ENCODE assay signal across 30 cellular contexts in the genomic region with DNA sequence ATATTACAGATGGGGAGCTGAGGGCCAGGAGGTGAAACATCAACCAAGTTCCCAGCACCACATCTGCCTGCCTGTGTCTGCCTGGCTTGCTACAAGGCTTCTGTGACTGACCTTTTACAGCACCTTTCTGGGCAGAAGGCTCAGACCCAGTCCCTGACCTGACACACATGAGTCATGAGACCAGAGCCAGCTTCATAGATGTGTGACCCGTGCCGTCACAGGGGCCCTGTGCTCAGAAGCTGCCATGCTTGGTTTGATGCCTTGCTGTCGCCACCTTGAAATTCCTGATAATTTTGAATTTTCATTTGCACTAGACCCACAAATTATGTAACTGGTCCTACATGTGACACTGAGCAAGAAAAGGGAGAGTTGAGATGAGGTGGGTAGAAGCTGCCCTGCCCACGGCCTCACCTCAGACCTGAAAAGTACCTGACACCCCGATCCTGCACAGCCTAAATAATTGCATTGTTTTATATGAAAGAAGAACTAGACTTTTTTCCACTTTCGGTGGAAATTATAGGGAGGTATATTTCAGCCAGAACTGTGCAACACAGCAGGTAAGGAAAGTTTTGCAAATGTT. TPM values are rescaled to one million over a fixed set of nuclear protein-coding genes. Genes with fewer than 3 reads are reported as not detected.
A peak's percentile ranks its signal among the peaks of the same experiment; 100 is the strongest.
DNase-seq lines count a peak whose midpoint lies in the region; ATAC-seq, FAIRE-seq and TF ChIP-seq lines count a peak whose summit lies in the region.
"Had no signal": no experiment of that assay in that cellular context is flagged by ENCODE, and none has a peak within 500 bp of the region (broad histone marks: within the 10 kb centered on the region; RNA-seq: fewer than 3 reads in every experiment).

No MANE protein-coding gene starts in this region.

- H2AFZ ChIP-seq in HepG2 (ENCODE audit: low read length): no peak overlapping the region

- no peaks in the 10 kb centered on the region for H3K36me3 Mint-ChIP-seq in activated naive CD8-positive, alpha-beta T cell treated with anti-CD3 and anti-CD28 coated beads, Interleukin-2, amount 10 ng/mL, durations not matched to agents 7 days and 5 days
- H3K36me3 Mint-ChIP-seq: T-cell had no signal

- in situ Hi-C loops in HepG2 (cut with HindIII; ENCODE audit: extremely low pct_ligation_motif_present, low pct_unique_long_range_greater_than_20kb): no loop called here
- in situ Hi-C loops in ACHN (cut with HindIII; ENCODE audit: low pct_ligation_motif_present, low pct_unique_long_range_greater_than_20kb, low sequenced_read_pairs): no loop called here

- peaks cover 75% of the 10 kb centered on the region for H3K4me1 ChIP-seq in HepG2 (ENCODE audit: insufficient read depth, low read length)
- no peaks in the 10 kb centered on the region for H3K4me1 ChIP-seq in right lobe of liver
- H3K4me1 ChIP-seq: SJSA1 had no signal

- BruUV-seq in HepG2 (replicated peaks; lab: Mats Ljungman, UMichigan): no TSS peak

- H3K9ac ChIP-seq in HepG2 (ENCODE audit: insufficient read depth, low read depth, low read length): no peak overlapping the region

- no peak for TF ChIP-seq RAD21 in HepG2 (CRISPR knock-in tag; IDR thresholded peaks at IDR 0.05)

- H3K9me3 Mint-ChIP-seq in activated naive CD8-positive, alpha-beta T cell treated with anti-CD3 and anti-CD28 coated beads, Interleukin-2, amount 10 ng/mL, durations not matched to agents 7 days and 5 days: no peaks in the 10 kb centered on the region
- H3K9me3 Mint-ChIP-seq: activated T-cell treated with anti-CD3 and anti-CD28 coated beads, Interleukin-2, amount 50 U/mL, for 4 hours; neural crest cell; T-cell had no signal

- no peaks in the 10 kb centered on the region; a peak in 1 of 5 replicates for H3K36me3 ChIP-seq in HepG2 (replicated peaks in 1 of 2; ENCODE audit: control insufficient read depth in 1 of 2, insufficient read depth in 2 of 2, low read length in 2 of 2)
- H3K36me3 ChIP-seq in right lobe of liver: no peaks in the 10 kb centered on the region
- H3K36me3 ChIP-seq: cardiac muscle cell, gastroesophageal sphincter, Peyer's patch, SJSA1, stomach had no signal

- H3K27me3 Mint-ChIP-seq in activated naive CD8-positive, alpha-beta T cell treated with anti-CD3 and anti-CD28 coated beads, Interleukin-2, amount 10 ng/mL, durations not matched to agents 7 days and 5 days: no peaks in the 10 kb centered on the region
- H3K27me3 Mint-ChIP-seq: T-cell had no signal

- intact Hi-C loops in HepG2 (cut with micrococcal nuclease; ENCODE audit: unreplicated experiment) (no loop called here), right lobe of liver (cut with DNase I) (no loop called here)

- no peak for FAIRE-seq in HepG2 (lab: Jason Lieb, UNC)
- FAIRE-seq: endometrium, GM12891, islet of Langerhans, TTC549 had no signal

- ATAC-seq in HepG2 (no peak), right lobe of liver (no peak)
- ATAC-seq in activated naive CD8-positive, alpha-beta T cell treated with anti-CD3 and anti-CD28 coated beads, Interleukin-2, amount 10 ng/mL, durations not matched to agents 7 days and 5 days (ENCODE audit: low read depth): no peak
- ATAC-seq: activated T-cell treated with anti-CD3 and anti-CD28 coated beads, Interleukin-2, amount 50 U/mL, for 4 hours; gastroesophageal sphincter; T-cell had no signal

- no peak overlapping the region for H3K27ac ChIP-seq in HepG2 (ENCODE audit: extremely low read length, insufficient read depth, low read length)
- no peak overlapping the region for H3K27ac ChIP-seq in right lobe of liver
- H3K27ac ChIP-seq: cardiac muscle cell, gastroesophageal sphincter, SJSA1 had no signal

- H3K27ac Mint-ChIP-seq in activated naive CD8-positive, alpha-beta T cell treated with anti-CD3 and anti-CD28 coated beads, Interleukin-2, amount 10 ng/mL, durations not matched to agents 7 days and 5 days: peak overlapping the region; percentile 30
- H3K27ac Mint-ChIP-seq: T-cell had no signal

- TF ChIP-seq POLR2A in HepG2 (IDR thresholded peaks at IDR 0.05; ENCODE audit: insufficient read depth in 1 of 2, low read depth in 2 of 2, low read length in 2 of 2) (peak in 1 of 2 experiments; percentile 46; a peak in 1 of 4 replicates), right lobe of liver (IDR thresholded peaks at IDR 0.05) (no peak)

- POLR2A ChIA-PET in HepG2 (lab: Yijun Ruan, JAX): no interaction called here
- POLR2A ChIA-PET in activated naive CD8-positive, alpha-beta T cell treated with anti-CD3 and anti-CD28 coated beads, Interleukin-2, amount 10 ng/mL, durations not matched to agents 7 days and 5 days (lab: Charles Lee): interaction anchor here (1.1 to 4.0 kb wide), 4 partner anchors 7 to 14 kb away, joined by 3 to 21 read pairs (median 3); a partner anchor contains a TSS

- CTCF ChIA-PET in HepG2 (lab: Yijun Ruan, JAX; ENCODE audit: low intra/inter-chr PET ratio, low total read pairs): no interaction called here

- no peak overlapping the region for H3K4me2 ChIP-seq in HepG2 (ENCODE audit: low read depth, low read length)

- H3K27me3 ChIP-seq in HepG2 (ENCODE audit: control insufficient read depth in 1 of 2, insufficient read depth in 2 of 2, low read length in 2 of 2): no peaks in the 10 kb centered on the region
- no peaks in the 10 kb centered on the region for H3K27me3 ChIP-seq in right lobe of liver
- H3K27me3 ChIP-seq: cardiac muscle cell, gastroesophageal sphincter, Peyer's patch, SJSA1, stomach had no signal

- H3K4me3 ChIP-seq in HepG2 (replicated peaks in 1 of 3; ENCODE audit: insufficient read depth in 1 of 3, low read depth in 2 of 3, low read length in 3 of 3): no peak overlapping the region
- H3K4me3 ChIP-seq in right lobe of liver: no peak overlapping the region
- H3K4me3 ChIP-seq in foreskin fibroblast (ENCODE audit: low read depth in 1 of 2, low read length in 2 of 2): no peak overlapping the region
- H3K4me3 ChIP-seq: cardiac muscle cell, gastroesophageal sphincter, Peyer's patch, SJSA1, stomach had no signal

- TF ChIP-seq EP300 in HepG2 (IDR thresholded peaks at IDR 0.05; ENCODE audit: low read depth in 2 of 2, low read length in 2 of 2) (no peak), HepG2 (CRISPR knock-in tag; IDR thresholded peaks at IDR 0.05; ENCODE audit: borderline replicate concordance) (no peak)

- no peaks in the 10 kb centered on the region for H3K79me2 ChIP-seq in HepG2 (ENCODE audit: insufficient read depth, low read length)

- TF ChIP-seq CTCF in HepG2 (CRISPR knock-in tag; IDR thresholded peaks at IDR 0.05) (no peak), right lobe of liver (IDR thresholded peaks at IDR 0.05) (no peak), foreskin fibroblast (IDR thresholded peaks at IDR 0.05; ENCODE audit: low read depth, low read length) (no peak)

- H3K4me1 Mint-ChIP-seq in activated naive CD8-positive, alpha-beta T cell treated with anti-CD3 and anti-CD28 coated beads, Interleukin-2, amount 10 ng/mL, durations not matched to agents 7 days and 5 days: peaks cover 30% of the 10 kb centered on the region
- H3K4me1 Mint-ChIP-seq: neural crest cell had no signal

- no peak for DNase-seq in HepG2 (ENCODE audit: low spot score)
- DNase-seq in right lobe of liver: no peak
- peak; percentile 21 for DNase-seq in activated naive CD8-positive, alpha-beta T cell treated with anti-CD3 and anti-CD28 coated beads, Interleukin-2, amount 10 ng/mL, durations not matched to agents 7 days and 5 days
- DNase-seq in mesenteric fat pad (ENCODE audit: low spot score): peak; percentile 67
- DNase-seq in ACHN: no peak
- no peak for DNase-seq in foreskin fibroblast
- no peak for DNase-seq in kidney tubule cell (ENCODE audit: low spot score)
- no peak for DNase-seq in GOT3 (lab: John Stamatoyannopoulos, UW)
- DNase-seq: activated CD4-positive, CD25-positive, alpha-beta regulatory T cell treated with anti-CD3 and anti-CD28 coated beads, Interleukin-2, amount 50 U/mL, for 72 hours; activated CD8-positive, alpha-beta memory T cell treated with anti-CD3 and anti-CD28 coated beads for 24 hours; activated naive CD4-positive, alpha-beta T cell; activated T-cell treated with anti-CD3 and anti-CD28 coated beads, Interleukin-2, amount 50 U/mL, for 4 hours; DND-41; HCEC 1CT; NCI-H1417 treated with DMSO at 0.1 percent for 48 hours; NCI-H2081 treated with DMSO at 0.1 percent for 48 hours; NCI-H82; stimulated activated CD4-positive, alpha-beta T cell treated with anti-CD3 and anti-CD28 coated beads, Interleukin-15, amount 100 ng/mL, for 24 hours had no signal

- peaks cover 12% of the 10 kb centered on the region for H4K20me1 ChIP-seq in HepG2 (ENCODE audit: insufficient read depth, low read length)

- H3K4me3 Mint-ChIP-seq in activated naive CD8-positive, alpha-beta T cell treated with anti-CD3 and anti-CD28 coated beads, Interleukin-2, amount 10 ng/mL, durations not matched to agents 7 days and 5 days: no peak overlapping the region
- H3K4me3 Mint-ChIP-seq: activated T-cell treated with anti-CD3 and anti-CD28 coated beads, Interleukin-2, amount 50 U/mL, for 4 hours; neural crest cell; T-cell had no signal

- no peaks in the 10 kb centered on the region for H3K9me3 ChIP-seq in HepG2 (ENCODE audit: low read length)
- H3K9me3 ChIP-seq in right lobe of liver: no peaks in the 10 kb centered on the region
- H3K9me3 ChIP-seq: gastroesophageal sphincter, Peyer's patch, SJSA1, stomach had no signal

- 97% methylated on average over 6 of the region's 6 CpGs for WGBS in HepG2 (ENCODE audit: low lambda C conversion rate)
- 85% methylated on average over 6 of the region's 6 CpGs for WGBS in right lobe of liver (ENCODE audit: insufficient coverage, low coverage, low lambda C conversion rate, missing lambda C conversion rate)

RNA-seq across cellular contexts. Expression of a gene that starts 13.3 kb away (rescaled TPM):
- total RNA-seq in HepG2 (2016; rRNA removed; fragmentation: Illumina TruSeq; extraction: Trizol) (0.24 and 0.90 TPM in 2 replicates), right lobe of liver (10 to 100 TPM; 15.9 to 32.9 (median 19.1) TPM), mesenteric fat pad (367 TPM)
- total RNA-seq in HepG2 (2016; cell fraction: cytosol; rRNA removed; fragmentation: Illumina TruSeq; extraction: Trizol; ENCODE audit: low read depth): 0.20 and 0.35 TPM in 2 replicates
- total RNA-seq in HepG2 (2016; cell fraction: insoluble cytoplasmic fraction; rRNA removed; fragmentation: Illumina TruSeq; extraction: Trizol): 0.76 and 0.86 TPM in 2 replicates
- total RNA-seq in HepG2 (2016; cell fraction: membrane; rRNA removed; fragmentation: Illumina TruSeq; extraction: Trizol): 0.17 and 0.31 TPM in 2 replicates
- total RNA-seq in HepG2 (2016; cell fraction: nucleus; rRNA removed; fragmentation: Illumina TruSeq; extraction: Trizol): 0.34 and 1.1 TPM in 2 replicates
- 2.5 and 4.1 TPM in 2 replicates for polyA plus RNA-seq in HepG2 (2011; rRNA removed)
- 2.7 and 2.9 TPM in 2 replicates for polyA plus RNA-seq in HepG2 (2011; cell fraction: cytosol; rRNA removed)
- polyA plus RNA-seq in HepG2 (2011; cell fraction: nucleus; rRNA removed): 0.26 and 1.3 TPM in 2 replicates
- 1.8 and 2.5 TPM in 2 replicates for polyA plus RNA-seq in HepG2 (2012)
- polyA plus RNA-seq in HepG2 (2016; cell fraction: cytosol; fragmentation: Illumina TruSeq; extraction: Trizol; ENCODE audit: low read depth): 0.02 and 0.08 TPM in 2 replicates
- 0.19 and 0.47 TPM in 2 replicates for polyA plus RNA-seq in HepG2 (2016; cell fraction: insoluble cytoplasmic fraction; fragmentation: Illumina TruSeq; extraction: Trizol; ENCODE audit: low read depth)
- polyA plus RNA-seq in HepG2 (2016; cell fraction: membrane; fragmentation: Illumina TruSeq; extraction: Trizol; ENCODE audit: low read depth): 0.17 and 0.31 TPM in 2 replicates
- 0.15 and 0.64 TPM in 2 replicates for polyA plus RNA-seq in HepG2 (2016; cell fraction: nucleus; fragmentation: Illumina TruSeq; extraction: Trizol; ENCODE audit: insufficient read depth, low read depth)
- 0.70 and 13.4 TPM in 2 replicates for polyA minus RNA-seq in HepG2 (2011; rRNA and poly(A)+ RNA removed; ENCODE audit: low replicate concordance)
- polyA minus RNA-seq in HepG2 (2011; cell fraction: cytosol; rRNA and poly(A)+ RNA removed): 3.4 and 6.4 TPM in 2 replicates
- polyA minus RNA-seq in HepG2 (2011; cell fraction: nucleus; rRNA and poly(A)+ RNA removed): 0.77 and 1.4 TPM in 2 replicates
- total RNA-seq in activated naive CD8-positive, alpha-beta T cell treated with anti-CD3 and anti-CD28 coated beads, Interleukin-2, amount 10 ng/mL, durations not matched to agents 7 days and 5 days: 100 to 1,000 TPM; 163 to 167 TPM
- total RNA-seq: SJSA1 had no signal
- polyA plus RNA-seq: cardiac muscle cell had no signal

RNA-seq across cellular contexts. Expression of a gene that starts 44.9 kb away (rescaled TPM):
- total RNA-seq in HepG2 (2016; rRNA removed; fragmentation: Illumina TruSeq; extraction: Trizol): 0.27 TPM in 1 of 2 replicates, not detected in the other
- total RNA-seq in HepG2 (2016; cell fraction: cytosol; rRNA removed; fragmentation: Illumina TruSeq; extraction: Trizol; ENCODE audit: low read depth): not detected in 2 replicates
- total RNA-seq in HepG2 (2016; cell fraction: insoluble cytoplasmic fraction; rRNA removed; fragmentation: Illumina TruSeq; extraction: Trizol): not detected in 2 replicates
- not detected in 2 replicates for total RNA-seq in HepG2 (2016; cell fraction: membrane; rRNA removed; fragmentation: Illumina TruSeq; extraction: Trizol)
- not detected in 2 replicates for total RNA-seq in HepG2 (2016; cell fraction: nucleus; rRNA removed; fragmentation: Illumina TruSeq; extraction: Trizol)
- 0.98 and 1.7 TPM in 2 replicates for polyA plus RNA-seq in HepG2 (2011; rRNA removed)
- polyA plus RNA-seq in HepG2 (2011; cell fraction: cytosol; rRNA removed): 0.47 and 0.75 TPM in 2 replicates
- 0.80 and 1.5 TPM in 2 replicates for polyA plus RNA-seq in HepG2 (2011; cell fraction: nucleus; rRNA removed)
- polyA plus RNA-seq in HepG2 (2012): 0.57 TPM in 1 of 2 replicates, not detected in the other
- polyA plus RNA-seq in HepG2 (2016; cell fraction: cytosol; fragmentation: Illumina TruSeq; extraction: Trizol; ENCODE audit: low read depth): not detected in 2 replicates
- polyA plus RNA-seq in HepG2 (2016; cell fraction: insoluble cytoplasmic fraction; fragmentation: Illumina TruSeq; extraction: Trizol; ENCODE audit: low read depth): not detected in 2 replicates
- polyA plus RNA-seq in HepG2 (2016; cell fraction: membrane; fragmentation: Illumina TruSeq; extraction: Trizol; ENCODE audit: low read depth): 0.34 TPM in 1 of 2 replicates, not detected in the other
- 0.64 TPM in 1 of 2 replicates, not detected in the other for polyA plus RNA-seq in HepG2 (2016; cell fraction: nucleus; fragmentation: Illumina TruSeq; extraction: Trizol; ENCODE audit: insufficient read depth, low read depth)
- polyA minus RNA-seq in HepG2 (2011; rRNA and poly(A)+ RNA removed; ENCODE audit: low replicate concordance): 0.72 TPM in 1 of 2 replicates, not detected in the other
- not detected in 2 replicates for polyA minus RNA-seq in HepG2 (2011; cell fraction: cytosol; rRNA and poly(A)+ RNA removed)
- polyA minus RNA-seq in HepG2 (2011; cell fraction: nucleus; rRNA and poly(A)+ RNA removed): 1.2 and 2.5 TPM in 2 replicates
- total RNA-seq in right lobe of liver: 1 to 10 TPM in 4 of 6 experiments, under 1 TPM in 2; 0.57 to 3.0 (median 1.9) TPM
- total RNA-seq in activated naive CD8-positive, alpha-beta T cell treated with anti-CD3 and anti-CD28 coated beads, Interleukin-2, amount 10 ng/mL, durations not matched to agents 7 days and 5 days: 1 to 10 TPM in 1 of 2 experiments, under 1 TPM in 1; 0.65 to 1.2 TPM
- total RNA-seq in mesenteric fat pad: 15.5 TPM
- total RNA-seq: A673; activated T-cell treated with anti-CD3 and anti-CD28 coated beads, Interleukin-2, amount 50 U/mL, for 4 hours; cardiac muscle cell; neural crest cell; SJSA1 had no signal
- polyA plus RNA-seq: cardiac muscle cell had no signal

Comparison
In these comparisons a context has a peak if more than half of its experiments do, and no peak if none do; other contexts are left out.
1. RNA of a gene that starts 13.3 kb away (total RNA-seq): 367 TPM in mesenteric fat pad (single experiment), 163 to 167 TPM in activated naive CD8-positive, alpha-beta T cell treated with anti-CD3 and anti-CD28 coated beads, Interleukin-2, amount 10 ng/mL, durations not matched to agents 7 days and 5 days and 15.9 to 32.9 TPM in right lobe of liver; 0.17 to 1.1 TPM in HepG2; every median in the first group is over 4 times any median in the second.
2. DNase-seq: peak in activated naive CD8-positive, alpha-beta T cell treated with anti-CD3 and anti-CD28 coated beads, Interleukin-2, amount 10 ng/mL, durations not matched to agents 7 days and 5 days (single experiment) and mesenteric fat pad (single experiment); none in HepG2 (single experiment), right lobe of liver (0 of 3), ACHN (single experiment), foreskin fibroblast (0 of 2), kidney tubule cell (single experiment) and GOT3 (single experiment).